Comparison of ENCODE assay signal across 1 cellular context in genomic region chr10:113053881-113054280, GRCh38.
A peak's percentile ranks its signal among the peaks of the same experiment; 100 is the strongest.
TF ChIP-seq lines count a peak whose summit lies in the region.

No MANE protein-coding gene starts in this region.

TF ChIP-seq in HCT116, 20 proteins besides CTCF, POLR2A, EP300 and RAD21:
- TF ChIP-seq ZBTB33 (IDR thresholded peaks at IDR 0.05; ENCODE audit: extremely low read depth, insufficient replicate concordance, low read length) (no peak), JUND (IDR thresholded peaks at IDR 0.05) (0 out of 2 replicates have a peak, but pooled peaks have one; percentile 5), SIN3A (IDR thresholded peaks at IDR 0.05; ENCODE audit: low read depth) (0 out of 2 replicates have a peak, but pooled peaks have one; percentile 40), POLR2AphosphoS5 (IDR thresholded peaks at IDR 0.05; ENCODE audit: low read depth, low read length) (peak; percentile 41; the same call in 1 of the 2 replicates)
